In the genomic region with DNA sequence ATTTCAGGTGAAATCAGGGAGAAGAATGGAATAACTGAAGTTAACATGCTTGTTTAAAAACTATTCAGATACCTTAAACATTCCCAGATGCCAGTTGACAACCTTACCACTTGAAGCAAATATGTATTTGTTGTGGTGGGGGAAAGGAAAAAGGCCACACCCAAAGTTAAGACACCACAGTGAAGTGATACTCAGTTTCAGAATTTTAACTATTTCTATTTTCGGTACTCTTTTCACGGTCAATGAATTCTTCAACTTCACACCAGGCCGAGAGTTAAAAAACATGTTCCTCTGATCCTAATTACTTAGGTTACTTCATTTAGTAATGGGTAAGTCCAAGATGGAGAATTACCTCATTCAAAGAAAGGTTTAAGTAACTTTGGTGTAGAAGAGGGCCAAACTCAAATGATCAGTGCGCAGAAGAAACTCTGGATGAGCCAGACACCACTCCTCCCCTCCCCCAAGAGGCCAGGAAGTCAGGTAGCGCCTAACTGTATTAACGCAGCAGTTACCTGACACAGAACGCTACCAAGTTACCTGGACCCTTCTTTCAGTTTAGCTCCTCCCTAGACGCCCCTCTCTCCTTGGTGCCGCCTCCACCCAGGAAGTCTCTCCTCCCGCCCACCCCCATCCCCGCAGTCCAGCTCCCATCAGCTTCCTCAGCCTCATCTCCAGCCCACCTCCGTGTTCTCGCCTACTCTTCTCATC, we compare ENCODE assay signal across 8 cellular contexts. TPM values are rescaled to one million over a fixed set of nuclear protein-coding genes. Genes with fewer than 3 reads are reported as not detected.
DNase-seq lines count a peak whose midpoint lies in the region; ATAC-seq, FAIRE-seq and TF ChIP-seq lines count a peak whose summit lies in the region.

No MANE protein-coding gene starts in this region.

- TF ChIP-seq CTCF in BJ (IDR thresholded peaks at IDR 0.05; ENCODE audit: insufficient read depth, low read depth, low read length) (no peak), activated B cell treated with CpG ODN at 0.5 μM for 24 hours (IDR thresholded peaks at IDR 0.05) (no peak)

- peak overlapping the region; percentile 82 for H3K4me3 ChIP-seq in BJ (ENCODE audit: low read depth, low read length)

- POLR2A ChIA-PET in BJ (lab: Charles Lee) (no interaction called here), activated B cell treated with CpG ODN at 0.5 μM for 24 hours (lab: Charles Lee) (interaction anchor here (1.0 to 2.2 kb wide), 3 partner anchors 8 to 314 kb away, joined by 3 to 11 read pairs (median 6); partner anchors contain the start of gene STMP1)
- POLR2A ChIA-PET in naive thymus-derived CD8-positive, alpha-beta T cell (lab: Charles Lee) = interaction anchor here (2.1 kb wide), 1 partner anchor 314 kb away, joined by 7 read pairs; the partner anchor contains the start of gene STMP1

- H3K4me3 Mint-ChIP-seq in activated B cell treated with CpG ODN at 0.5 μM for 24 hours = peak overlapping the region; percentile 99
- peak overlapping the region; percentile 77 to 99 (median 92) for H3K4me3 Mint-ChIP-seq in naive thymus-derived CD8-positive, alpha-beta T cell

- intact Hi-C loops in activated B cell treated with CpG ODN at 0.5 μM for 24 hours (cut with micrococcal nuclease) = loop anchor here (1.0 to 10.0 kb wide), 10 partner anchors 14 to 1660 kb away; partner anchors contain the start of genes AGBL3, AKR1B1, BPGM and CNOT4

- H3K36me3 Mint-ChIP-seq in activated B cell treated with CpG ODN at 0.5 μM for 24 hours (ENCODE audit: low read depth) = peaks cover 33% of the 10 kb centered on the region
- peaks cover 0 to 21% (median 8%) of the 10 kb centered on the region in 3 donors for H3K36me3 Mint-ChIP-seq in naive thymus-derived CD8-positive, alpha-beta T cell

- DNase-seq in BJ (ENCODE audit: low read depth) (no peak), GM19239 (ENCODE audit: insufficient read length, low spot score) (no peak), activated B cell treated with CpG ODN at 0.5 μM for 24 hours (no peak), epithelial cell of prostate (ENCODE audit: low read depth, low spot score) (no peak), NCI-H774 (lab: John Stamatoyannopoulos, UW) (no peak)
- DNase-seq in naive thymus-derived CD8-positive, alpha-beta T cell = peak in 9 of 10 donors; percentile 4 to 39 (median 15)

- ATAC-seq in HG03460 (IDR thresholded peaks at IDR 0.05; ENCODE audit: unreplicated experiment) (peak; percentile 15), activated B cell treated with CpG ODN at 0.5 μM for 24 hours (ENCODE audit: low read depth) (peak; percentile 6), GM18517 (IDR thresholded peaks at IDR 0.05; ENCODE audit: unreplicated experiment) (no peak)
- ATAC-seq in naive thymus-derived CD8-positive, alpha-beta T cell = peak; percentile 15 to 23

- peak; percentile 78 for FAIRE-seq in GM19239 (lab: Jason Lieb, UNC)

- no peaks in the 10 kb centered on the region for H3K27me3 ChIP-seq in BJ (ENCODE audit: control insufficient read depth, insufficient read depth, low read length)

- H3K4me1 Mint-ChIP-seq in activated B cell treated with CpG ODN at 0.5 μM for 24 hours = peaks cover 87% of the 10 kb centered on the region
- H3K4me1 Mint-ChIP-seq in naive thymus-derived CD8-positive, alpha-beta T cell = peaks cover 30 to 87% (median 75%) of the 10 kb centered on the region in 4 donors

- peak overlapping the region; percentile 99 for H3K27ac Mint-ChIP-seq in activated B cell treated with CpG ODN at 0.5 μM for 24 hours
- H3K27ac Mint-ChIP-seq in naive thymus-derived CD8-positive, alpha-beta T cell = peak overlapping the region; percentile 90 to 98 (median 94)

- no peaks in the 10 kb centered on the region for H3K9me3 Mint-ChIP-seq in activated B cell treated with CpG ODN at 0.5 μM for 24 hours
- no peaks in the 10 kb centered on the region for H3K9me3 Mint-ChIP-seq in naive thymus-derived CD8-positive, alpha-beta T cell

- peak overlapping the region; percentile 80 for H3K27ac ChIP-seq in epithelial cell of prostate

- no peaks in the 10 kb centered on the region for H3K36me3 ChIP-seq in BJ (ENCODE audit: control insufficient read depth, insufficient read depth, low read length)

- CTCF ChIA-PET in BJ (lab: Yijun Ruan, JAX) = no interaction called here
- CTCF ChIA-PET in activated B cell treated with CpG ODN at 0.5 μM for 24 hours (lab: Charles Lee) = no interaction called here

- H3K27me3 Mint-ChIP-seq in activated B cell treated with CpG ODN at 0.5 μM for 24 hours = no peaks in the 10 kb centered on the region
- H3K27me3 Mint-ChIP-seq in naive thymus-derived CD8-positive, alpha-beta T cell = peaks cover 0 to 1% (median 0%) of the 10 kb centered on the region in 5 donors

RNA-seq across cellular contexts. Expression of gene MTPN, which starts 0.7 kb away (rescaled TPM):
- polyA plus RNA-seq in BJ (2011; rRNA removed) = 99.4 and 191 TPM in 2 replicates
- polyA minus RNA-seq in BJ (2011; rRNA and poly(A)+ RNA removed) = 66.3 and 69.4 TPM in 2 replicates
- total RNA-seq in activated B cell treated with CpG ODN at 0.5 μM for 24 hours = 130 and 137 TPM in 2 replicates
- total RNA-seq in naive thymus-derived CD8-positive, alpha-beta T cell = 10 to 100 TPM; 71.4 to 74.1 TPM
- 100 to 1,000 TPM in 1 of 3 donors, 10 to 100 TPM in 2; 60.5 to 100 (median 86.2) TPM for polyA plus RNA-seq in naive thymus-derived CD8-positive, alpha-beta T cell

Comparison
In these comparisons a context has a peak if more than half of its experiments do, and no peak if none do; other contexts are left out.
1. DNase-seq: peak in naive thymus-derived CD8-positive, alpha-beta T cell (9 of 10); none in BJ (single experiment), GM19239 (single experiment), activated B cell treated with CpG ODN at 0.5 μM for 24 hours (single experiment), epithelial cell of prostate (single experiment) and NCI-H774 (single experiment).